ENCODE assay signal across 9 cellular contexts in the genomic region with DNA sequence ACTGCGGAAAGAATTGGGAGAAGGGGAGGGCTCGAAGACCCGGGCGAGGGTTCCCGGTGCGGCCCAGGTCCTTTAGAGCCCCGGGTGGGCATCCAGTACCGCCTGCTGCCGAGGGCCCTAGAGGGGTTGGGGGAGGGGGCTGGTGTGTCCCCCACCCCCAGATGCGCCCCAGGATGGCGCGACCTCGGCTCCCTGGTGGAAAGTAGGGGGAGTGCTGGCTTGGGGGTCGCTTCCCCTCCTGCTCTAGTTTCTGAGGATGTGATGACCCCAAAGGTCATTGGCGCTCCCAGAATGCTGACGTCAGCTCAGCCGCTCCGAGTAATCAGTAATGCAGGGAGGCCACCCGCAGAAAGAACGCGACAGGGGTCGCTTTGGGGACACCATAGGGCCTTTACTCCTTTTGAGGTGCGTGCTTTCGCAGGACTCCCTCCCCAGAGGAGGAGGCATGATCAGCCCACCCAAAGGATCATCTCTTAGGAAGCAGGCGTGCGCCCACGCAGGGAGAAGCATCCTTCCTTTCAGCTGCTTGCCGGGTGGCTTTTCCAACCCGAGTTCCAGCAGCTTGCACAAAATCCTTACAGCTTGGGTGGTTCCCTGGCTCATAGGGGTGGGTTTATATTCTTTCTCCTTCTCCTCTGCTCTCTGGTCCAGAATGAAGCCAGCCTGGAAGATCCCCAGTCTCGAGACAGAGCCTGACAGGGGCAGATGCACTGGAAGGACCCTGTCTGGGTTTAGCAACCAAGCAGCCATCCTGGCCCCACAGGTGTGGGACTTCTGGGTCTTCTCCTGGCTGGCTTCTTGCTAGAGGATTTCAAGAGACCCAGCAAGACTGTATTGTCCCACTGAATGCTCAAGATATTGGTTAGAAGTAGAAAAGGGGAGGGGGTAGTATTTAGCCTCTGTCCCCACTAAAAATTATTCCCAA. TPM values are rescaled to one million over a fixed set of nuclear protein-coding genes. Genes with fewer than 3 reads are reported as not detected.
A peak's percentile ranks its signal among the peaks of the same experiment; 100 is the strongest.
DNase-seq lines count a peak whose midpoint lies in the region; ATAC-seq and TF ChIP-seq lines count a peak whose summit lies in the region.
"Had no signal": no experiment of that assay in that cellular context is flagged by ENCODE, and none has a peak within 500 bp of the region (broad histone marks: within the 10 kb centered on the region; RNA-seq: fewer than 3 reads in every experiment).

No MANE protein-coding gene starts in this region.

- no peaks in the 10 kb centered on the region for H3K36me3 Mint-ChIP-seq in WTC11

- CTCF ChIA-PET in WTC11 (lab: Charles Lee): no interaction called here

- no peaks in the 10 kb centered on the region for H3K9me3 Mint-ChIP-seq in WTC11

- H3K9ac ChIP-seq in ES-I3 (ENCODE audit: low read depth, low read length) (peak overlapping the region; percentile 40; the same call in 1 of the 2 replicates), rectal smooth muscle tissue (ENCODE audit: low read length) (no peak overlapping the region)

- POLR2A ChIA-PET in WTC11 (lab: Charles Lee): no interaction called here

- H3K9me3 ChIP-seq in ES-I3 (ENCODE audit: control insufficient read depth, insufficient read depth, low read length) (no peaks in the 10 kb centered on the region), left ventricle myocardium inferior (replicated peaks) (no peaks in the 10 kb centered on the region)

- peak overlapping the region; percentile 62 for H3K4me3 Mint-ChIP-seq in WTC11

- no peak for TF ChIP-seq CTCF in WTC11 (IDR thresholded peaks at IDR 0.05)
- no peak for TF ChIP-seq CTCF in left ventricle myocardium inferior (IDR thresholded peaks at IDR 0.05; ENCODE audit: borderline replicate concordance)

- peaks cover 42% of the 10 kb centered on the region for H3K27me3 Mint-ChIP-seq in WTC11 (ENCODE audit: low read depth)

- ATAC-seq in WTC11: no peak
- ATAC-seq in HG03097 (IDR thresholded peaks at IDR 0.05; ENCODE audit: low FRiP score, unreplicated experiment): no peak

- intact Hi-C loops in left ventricle myocardium inferior (cut with micrococcal nuclease): no loop called here

- H3K27ac ChIP-seq in left ventricle myocardium inferior (replicated peaks) (peak overlapping the region; percentile 94), rectal smooth muscle tissue (ENCODE audit: low read depth, low read length) (no peak overlapping the region)

- H3K4me1 Mint-ChIP-seq in WTC11: peaks cover 8% of the 10 kb centered on the region

- H3K36me3 ChIP-seq in ES-I3 (ENCODE audit: insufficient read depth, low read length) (no peaks in the 10 kb centered on the region), left ventricle myocardium inferior (no peaks in the 10 kb centered on the region), rectal smooth muscle tissue (ENCODE audit: control insufficient read depth, insufficient read depth, low read length) (no peaks in the 10 kb centered on the region)

- H3K27ac Mint-ChIP-seq in WTC11: no peak overlapping the region

- H3K4me3 ChIP-seq in left ventricle myocardium inferior (peak overlapping the region; percentile 94), rectal smooth muscle tissue (ENCODE audit: low read length) (peak overlapping the region; percentile 40)

- DNase-seq in WTC11 (ENCODE audit: low spot score): no peak
- no peak for DNase-seq in left ventricle myocardium inferior
- no peak for DNase-seq in activated CD4-positive, CD25-positive, alpha-beta regulatory T cell treated with anti-CD3 and anti-CD28 coated beads, Interleukin-2, amount 50 U/mL, for 72 hours
- DNase-seq in NCI-H146 treated with DMSO at 0.1 percent for 48 hours (lab: John Stamatoyannopoulos, UW; ENCODE audit: unreplicated experiment): no peak
- no peak for DNase-seq in Kasumi-1 (lab: John Stamatoyannopoulos, UW)
- DNase-seq: NK-92 treated with Interleukin-12 subunit alpha and Interleukin-12 subunit beta, amount 100 ng/mL, for 24 hours had no signal

- H3K4me1 ChIP-seq in ES-I3 (ENCODE audit: insufficient read depth, low read length): no peaks in the 10 kb centered on the region
- H3K4me1 ChIP-seq in left ventricle myocardium inferior: peaks cover 46% of the 10 kb centered on the region
- H3K4me1 ChIP-seq in rectal smooth muscle tissue (ENCODE audit: control insufficient read depth, insufficient read depth, low read length): no peaks in the 10 kb centered on the region

- H3K27me3 ChIP-seq in left ventricle myocardium inferior (ENCODE audit: low read depth) (peaks cover 26% of the 10 kb centered on the region), rectal smooth muscle tissue (ENCODE audit: control insufficient read depth, insufficient read depth, low read length) (no peaks in the 10 kb centered on the region)

TF ChIP-seq in WTC11, 78 proteins besides CTCF, POLR2A, EP300 and RAD21 (continues in another document):
- no peak for TF ChIP-seq ELF4 (CRISPR knock-in tag; IDR thresholded peaks at IDR 0.05; ENCODE audit: low read depth)
- TF ChIP-seq SOX15 (CRISPR knock-in tag; IDR thresholded peaks at IDR 0.05): no peak
- no peak for TF ChIP-seq ZNF138 (CRISPR knock-in tag; conservative IDR thresholded peaks at IDR 0.05)
- TF ChIP-seq NR2C2 (CRISPR knock-in tag; IDR thresholded peaks at IDR 0.05): no peak
- TF ChIP-seq PRDM15 (CRISPR knock-in tag; IDR thresholded peaks at IDR 0.05): no peak
- TF ChIP-seq E2F1 (CRISPR knock-in tag; IDR thresholded peaks at IDR 0.05): no peak
- TF ChIP-seq ZMAT4 (CRISPR knock-in tag; IDR thresholded peaks at IDR 0.05): no peak
- 0 out of 2 replicates have a peak, but pooled peaks have one; percentile 39 for TF ChIP-seq CREM (CRISPR knock-in tag; IDR thresholded peaks at IDR 0.05)
- 0 out of 2 replicates have a peak, but pooled peaks have one; percentile 2 for TF ChIP-seq ZNF423 (CRISPR knock-in tag; IDR thresholded peaks at IDR 0.05)
- no peak for TF ChIP-seq MYBL2 (CRISPR knock-in tag; IDR thresholded peaks at IDR 0.05)
- TF ChIP-seq PRRX2 (CRISPR knock-in tag; IDR thresholded peaks at IDR 0.05): no peak
- no peak for TF ChIP-seq ZNF425 (CRISPR knock-in tag; conservative IDR thresholded peaks at IDR 0.05)
- TF ChIP-seq GABPB1 (CRISPR knock-in tag; IDR thresholded peaks at IDR 0.05): no peak

RNA-seq across cellular contexts. Expression of gene PRKAG2, which starts 1.3 kb away (rescaled TPM):
- total RNA-seq in WTC11 (2021) (14.7 to 20.3 TPM (median 17.0 TPM) in 3 replicates), left ventricle myocardium inferior (130 TPM)
